In genomic region chr15:82338053-82338452, GRCh38 we compare ENCODE assay signal across 8 cellular contexts. TPM values are rescaled to one million over a fixed set of nuclear protein-coding genes. Genes with fewer than 3 reads are reported as not detected.
DNase-seq lines count a peak whose midpoint lies in the region; ATAC-seq and TF ChIP-seq lines count a peak whose summit lies in the region.
"Not testable (repeated sequence)": the region's sequence is repeated elsewhere in the genome, so short reads cannot be mapped to it uniquely, and the experiment has no call there.
"Had no signal": no experiment of that assay in that cellular context is flagged by ENCODE, and none has a peak within 500 bp of the region (broad histone marks: within the 10 kb centered on the region; RNA-seq: fewer than 3 reads in every experiment).

No MANE protein-coding gene starts in this region.

- H3K27me3 Mint-ChIP-seq in chondrocyte (ENCODE audit: low read depth); osteocyte (ENCODE audit: unreplicated experiment); type B pancreatic cell: not testable (repeated sequence)

- H3K4me1 ChIP-seq in BE2C = not testable (repeated sequence)

- H3K4me3 Mint-ChIP-seq in chondrocyte (ENCODE audit: unreplicated experiment); osteocyte (ENCODE audit: unreplicated experiment); type B pancreatic cell: not testable (repeated sequence)

- not testable (repeated sequence) for H3K4me3 ChIP-seq in BE2C (ENCODE audit: low read depth, low read length)

- TF ChIP-seq CTCF in BE2C (IDR thresholded peaks at IDR 0.05; ENCODE audit: low read depth, low read length); chondrocyte (IDR thresholded peaks at IDR 0.05); osteocyte (IDR thresholded peaks at IDR 0.05); type B pancreatic cell (conservative IDR thresholded peaks at IDR 0.05): not testable (repeated sequence)

- not testable (repeated sequence) for H3K9me3 ChIP-seq in BE2C

- H3K36me3 ChIP-seq in BE2C = not testable (repeated sequence)

- H3K27ac Mint-ChIP-seq in chondrocyte (ENCODE audit: unreplicated experiment); osteocyte (ENCODE audit: unreplicated experiment); type B pancreatic cell: not testable (repeated sequence)

- not testable (repeated sequence) for H3K4me1 Mint-ChIP-seq in chondrocyte (ENCODE audit: low read depth); osteocyte (ENCODE audit: unreplicated experiment); type B pancreatic cell (ENCODE audit: unreplicated experiment)

- not testable (repeated sequence) for H3K9me3 Mint-ChIP-seq in chondrocyte (ENCODE audit: low read depth); osteocyte (ENCODE audit: unreplicated experiment); type B pancreatic cell

- H3K27me3 ChIP-seq in BE2C = not testable (repeated sequence)

- intact Hi-C loops in Right ventricle myocardium superior (cut with DNase I) = not testable (repeated sequence)

- DNase-seq in BE2C = peak; percentile 3
- peak; percentile 33 for DNase-seq in activated CD8-positive, alpha-beta memory T cell treated with anti-CD3 and anti-CD28 coated beads, Interleukin-2, amount 50 U/mL, for 48 hours
- DNase-seq in chondrocyte (ENCODE audit: low spot score) = peak; percentile 57
- peak; percentile 10 for DNase-seq in Right ventricle myocardium superior
- peak; percentile 44 for DNase-seq in osteocyte (ENCODE audit: extremely low spot score, unreplicated experiment)
- DNase-seq in type B pancreatic cell (ENCODE audit: extremely low spot score, unreplicated experiment) = peak; percentile 8

- ATAC-seq in Right ventricle myocardium superior (ENCODE audit: poor library complexity) = not testable (repeated sequence)

- not testable (repeated sequence) for H3K36me3 Mint-ChIP-seq in chondrocyte (ENCODE audit: low read depth); osteocyte (ENCODE audit: unreplicated experiment); type B pancreatic cell

RNA-seq across cellular contexts. Expression of gene GOLGA6L10, which starts 11.2 kb away (rescaled TPM):
- polyA plus RNA-seq in BE2C (2012; ENCODE audit: insufficient read depth, insufficient read length, low read depth) = 3.5 TPM
- total RNA-seq in chondrocyte (1.2 to 2.4 TPM (median 2.0 TPM) in 3 replicates), Right ventricle myocardium superior (0.11 TPM), osteocyte (1.6 and 2.9 TPM in 2 replicates), type B pancreatic cell (ENCODE audit: low replicate concordance) (2.7 and 6.3 TPM in 2 replicates)
- polyA plus RNA-seq: CD14-positive monocyte, GM23248 had no signal

Comparison
In these comparisons a context has a peak if more than half of its experiments do, and no peak if none do; other contexts are left out.
1. DNase-seq: peak in every context shown above with its lines; median percentile 57 in chondrocyte; 44 in osteocyte; 33 in activated CD8-positive, alpha-beta memory T cell treated with anti-CD3 and anti-CD28 coated beads, Interleukin-2, amount 50 U/mL, for 48 hours; 10 in Right ventricle myocardium superior; 8 in type B pancreatic cell; 3 in BE2C.